Comparison of ENCODE assay signal across 1 cellular context in genomic region chr1:231369282-231369681, GRCh38.
TF ChIP-seq lines count a peak whose summit lies in the region.

No MANE protein-coding gene starts in this region.

TF ChIP-seq in HepG2, 621 proteins besides CTCF, POLR2A, EP300 and RAD21:
- TF ChIP-seq ZNF674 (CRISPR knock-in tag; IDR thresholded peaks at IDR 0.05; ENCODE audit: low read depth): no peak
- TF ChIP-seq ZSCAN29 (CRISPR knock-in tag; conservative IDR thresholded peaks at IDR 0.05): no peak
- peak; percentile 76 for TF ChIP-seq RBM22 (optimal IDR thresholded peaks at IDR 0.05; ENCODE audit: low read length)
- 0 out of 2 replicates have a peak, but pooled peaks have one; percentile 16 for TF ChIP-seq STAG1 (CRISPR knock-in tag; IDR thresholded peaks at IDR 0.05)
